Comparison of ENCODE assay signal across 2 cellular contexts in genomic region chr10:87920538-87920937, GRCh38.
TF ChIP-seq lines count a peak whose summit lies in the region.

No MANE protein-coding gene starts in this region.

TF ChIP-seq in HepG2, 621 proteins besides CTCF, POLR2A, EP300 and RAD21:
- no peak for TF ChIP-seq SOX6 (IDR thresholded peaks at IDR 0.05)
- no peak for TF ChIP-seq SOX6 (CRISPR knock-in tag; IDR thresholded peaks at IDR 0.05)
- no peak for TF ChIP-seq ZFP90 (CRISPR knock-in tag; IDR thresholded peaks at IDR 0.05; ENCODE audit: borderline replicate concordance)
- TF ChIP-seq GMEB1 (CRISPR knock-in tag; IDR thresholded peaks at IDR 0.05; ENCODE audit: borderline replicate concordance) = no peak
- TF ChIP-seq, protein P1, sequence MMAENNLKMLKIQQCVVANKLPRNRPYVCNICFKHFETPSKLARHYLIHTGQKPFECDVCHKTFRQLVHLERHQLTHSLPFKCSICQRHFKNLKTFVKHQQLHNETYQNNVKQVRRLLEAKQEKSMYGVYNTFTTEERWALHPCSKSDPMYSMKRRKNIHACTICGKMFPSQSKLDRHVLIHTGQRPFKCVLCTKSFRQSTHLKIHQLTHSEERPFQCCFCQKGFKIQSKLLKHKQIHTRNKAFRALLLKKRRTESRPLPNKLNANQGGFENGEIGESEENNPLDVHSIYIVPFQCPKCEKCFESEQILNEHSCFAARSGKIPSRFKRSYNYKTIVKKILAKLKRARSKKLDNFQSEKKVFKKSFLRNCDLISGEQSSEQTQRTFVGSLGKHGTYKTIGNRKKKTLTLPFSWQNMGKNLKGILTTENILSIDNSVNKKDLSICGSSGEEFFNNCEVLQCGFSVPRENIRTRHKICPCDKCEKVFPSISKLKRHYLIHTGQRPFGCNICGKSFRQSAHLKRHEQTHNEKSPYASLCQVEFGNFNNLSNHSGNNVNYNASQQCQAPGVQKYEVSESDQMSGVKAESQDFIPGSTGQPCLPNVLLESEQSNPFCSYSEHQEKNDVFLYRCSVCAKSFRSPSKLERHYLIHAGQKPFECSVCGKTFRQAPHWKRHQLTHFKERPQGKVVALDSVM (CRISPR knock-in tag; IDR thresholded peaks at IDR 0.05) = peak; percentile 72
- no peak for TF ChIP-seq RNF2 (conservative IDR thresholded peaks at IDR 0.05; ENCODE audit: low read depth)
- TF ChIP-seq ZNF3 (CRISPR knock-in tag; IDR thresholded peaks at IDR 0.05) = peak; percentile 28; the same call in 1 of the 2 replicates

TF ChIP-seq in HEK293, 187 proteins besides CTCF, POLR2A, EP300 and RAD21:
- TF ChIP-seq HOXA7 (CRISPR knock-in tag; IDR thresholded peaks at IDR 0.05; ENCODE audit: borderline replicate concordance) = no peak
- TF ChIP-seq ZNF202 (tag by site-specific recombination; IDR thresholded peaks at IDR 0.05; ENCODE audit: borderline replicate concordance) = peak; percentile 71; the same call in 1 of the 2 replicates
- TF ChIP-seq, protein P2, sequence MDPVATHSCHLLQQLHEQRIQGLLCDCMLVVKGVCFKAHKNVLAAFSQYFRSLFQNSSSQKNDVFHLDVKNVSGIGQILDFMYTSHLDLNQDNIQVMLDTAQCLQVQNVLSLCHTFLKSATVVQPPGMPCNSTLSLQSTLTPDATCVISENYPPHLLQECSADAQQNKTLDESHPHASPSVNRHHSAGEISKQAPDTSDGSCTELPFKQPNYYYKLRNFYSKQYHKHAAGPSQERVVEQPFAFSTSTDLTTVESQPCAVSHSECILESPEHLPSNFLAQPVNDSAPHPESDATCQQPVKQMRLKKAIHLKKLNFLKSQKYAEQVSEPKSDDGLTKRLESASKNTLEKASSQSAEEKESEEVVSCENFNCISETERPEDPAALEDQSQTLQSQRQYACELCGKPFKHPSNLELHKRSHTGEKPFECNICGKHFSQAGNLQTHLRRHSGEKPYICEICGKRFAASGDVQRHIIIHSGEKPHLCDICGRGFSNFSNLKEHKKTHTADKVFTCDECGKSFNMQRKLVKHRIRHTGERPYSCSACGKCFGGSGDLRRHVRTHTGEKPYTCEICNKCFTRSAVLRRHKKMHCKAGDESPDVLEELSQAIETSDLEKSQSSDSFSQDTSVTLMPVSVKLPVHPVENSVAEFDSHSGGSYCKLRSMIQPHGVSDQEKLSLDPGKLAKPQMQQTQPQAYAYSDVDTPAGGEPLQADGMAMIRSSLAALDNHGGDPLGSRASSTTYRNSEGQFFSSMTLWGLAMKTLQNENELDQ (tag by site-specific recombination; IDR thresholded peaks at IDR 0.05; ENCODE audit: low read depth) = no peak
